ENCODE assay signal across 12 cellular contexts in genomic region chr20:48350291-48350988, GRCh38.
A peak's percentile ranks its signal among the peaks of the same experiment; 100 is the strongest.
DNase-seq lines count a peak whose midpoint lies in the region; ATAC-seq, FAIRE-seq and TF ChIP-seq lines count a peak whose summit lies in the region.
"Had no signal": no experiment of that assay in that cellular context is flagged by ENCODE, and none has a peak within 500 bp of the region (broad histone marks: within the 10 kb centered on the region; RNA-seq: fewer than 3 reads in every experiment).

No MANE protein-coding gene starts in this region.

- no peaks in the 10 kb centered on the region for H3K9me1 ChIP-seq in keratinocyte (ENCODE audit: control insufficient read depth, extremely low read depth, insufficient read depth, low read length)

- dilution Hi-C loops in keratinocyte (cut with MboI; ENCODE audit: extremely low pct_ligation_motif_present, low sequenced_read_pairs), result no loop called here

- no peaks in the 10 kb centered on the region for H3K27me3 ChIP-seq in BE2C
- H3K27me3 ChIP-seq in GM23338 (ENCODE audit: insufficient read depth), result no peaks in the 10 kb centered on the region
- H3K27me3 ChIP-seq in keratinocyte (ENCODE audit: control insufficient read depth, extremely low read depth, insufficient read depth, low read length), result peaks cover 4% of the 10 kb centered on the region

- no peaks in the 10 kb centered on the region for H3K4me1 Mint-ChIP-seq in GM23338

- intact Hi-C loops in left ventricle myocardium superior (cut with micrococcal nuclease), result no loop called here

- H3K79me2 ChIP-seq in GM23338 (replicated peaks; ENCODE audit: insufficient read depth) (no peaks in the 10 kb centered on the region), keratinocyte (ENCODE audit: control insufficient read depth, insufficient read depth, low read length) (no peaks in the 10 kb centered on the region)

- H3K36me3 Mint-ChIP-seq in GM23338 (ENCODE audit: low read depth), result peaks cover 4% of the 10 kb centered on the region; the same call in 2 of the 3 replicates

- H2AFZ ChIP-seq in GM23338 (no peak overlapping the region), keratinocyte (ENCODE audit: control insufficient read depth, low read length) (no peak overlapping the region)

- no peaks in the 10 kb centered on the region for H3K27me3 Mint-ChIP-seq in GM23338 (ENCODE audit: insufficient read depth, low read depth, poor library complexity)

- no peaks in the 10 kb centered on the region for H3F3A ChIP-seq in GM23338 (replicated peaks; ENCODE audit: low read depth)

- H3K9me3 Mint-ChIP-seq in GM23338, result peaks cover 11% of the 10 kb centered on the region; the same call in 2 of the 3 replicates

- no peaks in the 10 kb centered on the region for H3K36me3 ChIP-seq in BE2C
- no peaks in the 10 kb centered on the region for H3K36me3 ChIP-seq in GM23338 (ENCODE audit: insufficient read depth)
- no peaks in the 10 kb centered on the region for H3K36me3 ChIP-seq in keratinocyte (ENCODE audit: control insufficient read depth in 2 of 2, extremely low read depth in 1 of 2, insufficient read depth in 2 of 2, low read length in 2 of 2)

- H4K20me1 ChIP-seq in GM23338 (replicated peaks; ENCODE audit: insufficient read depth) (no peaks in the 10 kb centered on the region), keratinocyte (ENCODE audit: control insufficient read depth, extremely low read depth, insufficient read depth, low read length) (no peaks in the 10 kb centered on the region)

- H3K9me2 ChIP-seq in GM23338 (ENCODE audit: insufficient read depth), result no peaks in the 10 kb centered on the region

- H3K4me1 ChIP-seq in BE2C (no peaks in the 10 kb centered on the region), GM23338 (ENCODE audit: insufficient read depth) (no peaks in the 10 kb centered on the region), keratinocyte (ENCODE audit: control insufficient read depth, extremely low read depth, insufficient read depth, low read length) (no peaks in the 10 kb centered on the region)

- no peak overlapping the region for H3K4me3 Mint-ChIP-seq in GM23338

- H3K27ac ChIP-seq in GM23338 (ENCODE audit: low read depth), result no peak overlapping the region
- H3K27ac ChIP-seq in keratinocyte (ENCODE audit: control insufficient read depth, insufficient read depth, low read length), result no peak overlapping the region

- H3K9me3 ChIP-seq in BE2C (peaks cover 5% of the 10 kb centered on the region; the same call in 1 of the 2 replicates), keratinocyte (ENCODE audit: control insufficient read depth, low read depth, low read length) (no peaks in the 10 kb centered on the region)

- no peak for FAIRE-seq in keratinocyte (lab: Jason Lieb, UNC)
- FAIRE-seq: G401.6, islet of Langerhans had no signal

- H3K4me3 ChIP-seq in BE2C (ENCODE audit: low read depth, low read length) (no peak overlapping the region), GM23338 (no peak overlapping the region), keratinocyte (ENCODE audit: control insufficient read depth in 2 of 3, extremely low read depth in 1 of 3, insufficient read depth in 2 of 3, low read depth in 1 of 3, low read length in 3 of 3) (no peak overlapping the region)

- H3K9ac ChIP-seq in keratinocyte (ENCODE audit: control insufficient read depth, extremely low read depth, insufficient read depth, low read length), result no peak overlapping the region

- no peak overlapping the region for H3K27ac Mint-ChIP-seq in GM23338

- peak; percentile 48 for DNase-seq in BE2C
- DNase-seq in GM23338 (ENCODE audit: low spot score), result peak; percentile 81
- peak; percentile 46 for DNase-seq in SK-N-DZ (ENCODE audit: low spot score)
- DNase-seq in keratinocyte (ENCODE audit: low read depth, low spot score), result no peak
- DNase-seq in stimulated activated CD8-positive, alpha-beta memory T cell treated with anti-CD3 and anti-CD28 coated beads, Interleukin-4, amount 100 ng/mL, for 48 hours, result no peak
- no peak for DNase-seq in activated T-cell treated with anti-CD3 and anti-CD28 coated beads, Interleukin-2, amount 50 U/mL, for 1 hour
- DNase-seq in H4 (ENCODE audit: low spot score), result no peak
- DNase-seq in left ventricle myocardium superior, result no peak
- DNase-seq: NCI-H1092 treated with DMSO at 0.1 percent for 48 hours had no signal

- TF ChIP-seq CTCF in BE2C (IDR thresholded peaks at IDR 0.05; ENCODE audit: low read depth, low read length) (peak; percentile 59), GM23338 (conservative IDR thresholded peaks at IDR 0.05; ENCODE audit: low read depth in 2 of 2) (peak; percentile 74 to 79), keratinocyte (optimal IDR thresholded peaks at IDR 0.05 in 1 of 3, IDR thresholded peaks at IDR 0.05 in 1 of 3, conservative IDR thresholded peaks at IDR 0.05 in 1 of 3; ENCODE audit: extremely low read depth in 1 of 3, insufficient read depth in 2 of 3, low read length in 3 of 3) (peak; percentile 17 to 44 (median 37))

- ATAC-seq in GM23338 (peak; percentile 96), left ventricle myocardium superior (no peak)
- ATAC-seq: sciatic nerve had no signal

- H3K4me2 ChIP-seq in GM23338, result no peak overlapping the region
- H3K4me2 ChIP-seq in keratinocyte (ENCODE audit: control insufficient read depth, extremely low read depth, insufficient read depth, low read depth, low read length), result no peak overlapping the region

TF ChIP-seq in GM23338, 12 proteins besides CTCF, POLR2A, EP300 and RAD21 (continues in another document):
- TF ChIP-seq REST (IDR thresholded peaks at IDR 0.05; ENCODE audit: unreplicated experiment) (no peak), NANOG (IDR thresholded peaks at IDR 0.05; ENCODE audit: borderline replicate concordance) (no peak), CREB1 (CRISPR knock-in tag; IDR thresholded peaks at IDR 0.05; ENCODE audit: low read depth) (no peak), EZH2 (IDR thresholded peaks at IDR 0.05; ENCODE audit: low read depth, unreplicated experiment) (no peak), STAT1 (IDR thresholded peaks at IDR 0.05; ENCODE audit: unreplicated experiment) (no peak), JUNB (IDR thresholded peaks at IDR 0.05; ENCODE audit: unreplicated experiment) (no peak), EZH2phosphoT487 (IDR thresholded peaks at IDR 0.05; ENCODE audit: unreplicated experiment) (no peak), POLR2AphosphoS5 (IDR thresholded peaks at IDR 0.05; ENCODE audit: low read depth) (no peak), ETS1 (IDR thresholded peaks at IDR 0.05) (no peak)

Comparison
In these comparisons a context has a peak if more than half of its experiments do, and no peak if none do; other contexts are left out.
1. DNase-seq: peak in BE2C (single experiment), GM23338 (single experiment) and SK-N-DZ (single experiment); none in keratinocyte (single experiment), stimulated activated CD8-positive, alpha-beta memory T cell treated with anti-CD3 and anti-CD28 coated beads, Interleukin-4, amount 100 ng/mL, for 48 hours (single experiment), activated T-cell treated with anti-CD3 and anti-CD28 coated beads, Interleukin-2, amount 50 U/mL, for 1 hour (single experiment), H4 (single experiment) and left ventricle myocardium superior (single experiment).
2. Peak in every context shown above with its lines, with median percentiles within 50 percentile points of each other: CTCF ChIP-seq.